ENCODE assay signal across 22 cellular contexts in genomic region chr3:11611271-11611893, GRCh38. TPM values are rescaled to one million over a fixed set of nuclear protein-coding genes. Genes with fewer than 3 reads are reported as not detected.
A peak's percentile ranks its signal among the peaks of the same experiment; 100 is the strongest.
DNase-seq lines count a peak whose midpoint lies in the region; ATAC-seq and TF ChIP-seq lines count a peak whose summit lies in the region.
"Had no signal": no experiment of that assay in that cellular context is flagged by ENCODE, and none has a peak within 500 bp of the region (broad histone marks: within the 10 kb centered on the region; RNA-seq: fewer than 3 reads in every experiment).

No MANE protein-coding gene starts in this region.

- ATAC-seq in HG03378 (IDR thresholded peaks at IDR 0.05; ENCODE audit: unreplicated experiment): no peak
- ATAC-seq: GM12878 had no signal

- H3K27ac ChIP-seq in skeletal muscle tissue (ENCODE audit: low read depth, low read length): peak overlapping the region; percentile 1
- H3K27ac ChIP-seq: 22Rv1, PC-9, tibial artery had no signal

- DNase-seq in NCI-H524 (lab: John Stamatoyannopoulos, UW) (peak; percentile 77 to 80), NCI-H524 treated with DMSO at 0.1 percent for 48 hours (lab: John Stamatoyannopoulos, UW) (no peak), astrocyte of the spinal cord (ENCODE audit: low read depth, low spot score) (peak; percentile 54), myocyte (ENCODE audit: low read depth) (peak; percentile 63), NCI-H187 treated with DMSO at 0.1 percent for 48 hours (lab: John Stamatoyannopoulos, UW) (no peak), NCI-H146 treated with DMSO at 0.1 percent for 48 hours (lab: John Stamatoyannopoulos, UW; ENCODE audit: unreplicated experiment) (no peak)
- DNase-seq: activated CD4-positive, alpha-beta T cell treated with anti-CD3 and anti-CD28 coated beads, Interleukin-2, amount 50 U/mL, for 1 hour; activated naive CD4-positive, alpha-beta T cell treated with anti-CD3 and anti-CD28 coated beads for 36 hours; BE2C; brain microvascular endothelial cell; effector CD4-positive, alpha-beta T cell; GDM1; midbrain; NCI-H2081 treated with DMSO at 0.1 percent for 48 hours; NCI-H526; nucleus accumbens; PC-9; tibial artery had no signal

- in situ Hi-C loops in astrocyte of the spinal cord (cut with HindIII; ENCODE audit: low sequenced_read_pairs): loop anchor here (25.0 kb wide), 1 partner anchor 224 kb away; no protein-coding TSS in a partner anchor

- TF ChIP-seq CTCF in astrocyte of the spinal cord (IDR thresholded peaks at IDR 0.05; ENCODE audit: low read depth, low read length): no peak

- peaks cover 0 to under 1% (median 0%) of the 10 kb centered on the region in 3 donors for H3K36me3 ChIP-seq in skeletal muscle tissue (ENCODE audit: control insufficient read depth in 3 of 3, insufficient read depth in 3 of 3, low read length in 3 of 3)
- H3K36me3 ChIP-seq: BE2C, tibial artery had no signal

- H3K4me3 ChIP-seq in astrocyte of the spinal cord (ENCODE audit: low read depth, low read length) (no peak overlapping the region), skeletal muscle tissue (ENCODE audit: low read length in 3 of 3) (peak overlapping the region in 2 of 3 donors; percentile 37 to 39)
- H3K4me3 ChIP-seq: GM12878, PC-9, tibial artery had no signal

- H3K9ac ChIP-seq in skeletal muscle tissue (ENCODE audit: low read depth in 1 of 3, low read length in 3 of 3): peak overlapping the region in 1 of 3 donors; percentile 28

- H3K27me3 ChIP-seq in skeletal muscle tissue (ENCODE audit: control insufficient read depth in 3 of 3, insufficient read depth in 3 of 3, low read length in 3 of 3): no peaks in the 10 kb centered on the region
- H3K27me3 ChIP-seq: BE2C, brain microvascular endothelial cell, tibial artery had no signal

- H3K9me3 ChIP-seq in skeletal muscle tissue (ENCODE audit: control insufficient read depth in 3 of 3, low read length in 3 of 3): no peaks in the 10 kb centered on the region
- H3K9me3 ChIP-seq: BE2C, tibial artery had no signal

- H3K4me1 ChIP-seq in skeletal muscle tissue (ENCODE audit: control insufficient read depth in 3 of 3, insufficient read depth in 3 of 3, low read length in 3 of 3): peaks cover 56 to 75% (median 58%) of the 10 kb centered on the region in 3 donors

RNA-seq across cellular contexts. Expression of gene VGLL4, which starts 32.3 kb away (rescaled TPM):
- total RNA-seq in myocyte (71.9 and 102 TPM in 2 replicates), skeletal muscle tissue (53.8 TPM)
- 60.3 TPM for polyA plus RNA-seq in myocyte (2012)

Comparison
In these comparisons a context has a peak if more than half of its experiments do, and no peak if none do; other contexts are left out.
1. DNase-seq: peak in NCI-H524 (2 of 2), astrocyte of the spinal cord (single experiment) and myocyte (single experiment); none in NCI-H524 treated with DMSO at 0.1 percent for 48 hours (single experiment), NCI-H187 treated with DMSO at 0.1 percent for 48 hours (single experiment) and NCI-H146 treated with DMSO at 0.1 percent for 48 hours (single experiment).